ENCODE assay signal across 9 cellular contexts in genomic region chr5:128085413-128085812, GRCh38. TPM values are rescaled to one million over a fixed set of nuclear protein-coding genes. Genes with fewer than 3 reads are reported as not detected.
DNase-seq lines count a peak whose midpoint lies in the region; ATAC-seq, FAIRE-seq and TF ChIP-seq lines count a peak whose summit lies in the region.
"Had no signal": no experiment of that assay in that cellular context is flagged by ENCODE, and none has a peak within 500 bp of the region (broad histone marks: within the 10 kb centered on the region; RNA-seq: fewer than 3 reads in every experiment).

No MANE protein-coding gene starts in this region.

- DNase-seq in DMS53 (lab: John Stamatoyannopoulos, UW) (peak; percentile 75), endothelial cell of umbilical vein (ENCODE audit: low read depth, low spot score) (no peak), progenitor cell of endocrine pancreas (ENCODE audit: low spot score, unreplicated experiment) (no peak), NCI-H1092 (lab: John Stamatoyannopoulos, UW) (no peak), activated gamma-delta T cell (lab: John Stamatoyannopoulos, UW) (no peak), NCI-H2029 treated with DMSO at 0.1 percent for 48 hours (lab: John Stamatoyannopoulos, UW) (no peak)
- DNase-seq: NCI-H446 had no signal

- no peaks in the 10 kb centered on the region for H3K9me1 ChIP-seq in endothelial cell of umbilical vein (replicated peaks; ENCODE audit: control insufficient read depth, extremely low read depth, insufficient read depth, low read length)

- CTCF ChIA-PET in endothelial cell of umbilical vein (lab: Charles Lee): interaction anchor here (0.8 to 6.6 kb wide), 7 partner anchors 14 to 213 kb away, joined by 4 to 45 read pairs (median 11); no protein-coding TSS in a partner anchor

- H3K27ac ChIP-seq in OCI-LY3 (ENCODE audit: low read length) (no peak overlapping the region), endothelial cell of umbilical vein (ENCODE audit: insufficient read depth, low read depth, low read length) (no peak overlapping the region)

- peaks cover 16% of the 10 kb centered on the region for H4K20me1 ChIP-seq in OCI-LY3 (ENCODE audit: insufficient read depth, low read length)
- peaks cover 12% of the 10 kb centered on the region for H4K20me1 ChIP-seq in endothelial cell of umbilical vein (replicated peaks; ENCODE audit: control insufficient read depth, extremely low read depth, insufficient read depth, low read length)

- peaks cover 81% of the 10 kb centered on the region for H3K79me2 ChIP-seq in OCI-LY3 (ENCODE audit: low read length)
- H3K79me2 ChIP-seq in endothelial cell of umbilical vein (ENCODE audit: control insufficient read depth, insufficient read depth, low read length): peaks cover 51% of the 10 kb centered on the region

- H3K27me3 ChIP-seq in OCI-LY3 (ENCODE audit: low read depth, low read length): no peaks in the 10 kb centered on the region
- no peaks in the 10 kb centered on the region for H3K27me3 ChIP-seq in endothelial cell of umbilical vein (ENCODE audit: control insufficient read depth in 2 of 2, insufficient read depth in 2 of 2, low read length in 2 of 2)

- H3K9me3 ChIP-seq in OCI-LY3 (ENCODE audit: insufficient read depth, low read length) (no peaks in the 10 kb centered on the region), endothelial cell of umbilical vein (replicated peaks; ENCODE audit: control insufficient read depth, insufficient read depth, low read length) (no peaks in the 10 kb centered on the region)

- POLR2A ChIA-PET in endothelial cell of umbilical vein (lab: Charles Lee): interaction anchor here (0.7 kb wide), 1 partner anchor 46 kb away, joined by 3 read pairs; no protein-coding TSS in a partner anchor

- H2AFZ ChIP-seq in OCI-LY3 (ENCODE audit: low read depth, low read length) (no peak overlapping the region), endothelial cell of umbilical vein (ENCODE audit: low read depth, low read length) (no peak overlapping the region)

- peak overlapping the region; percentile 92 for H3K4me3 Mint-ChIP-seq in progenitor cell of endocrine pancreas (ENCODE audit: low read depth)

- no peaks in the 10 kb centered on the region for H3K9me3 Mint-ChIP-seq in progenitor cell of endocrine pancreas (ENCODE audit: low read depth)

- peaks cover 1% of the 10 kb centered on the region for H3K36me3 Mint-ChIP-seq in progenitor cell of endocrine pancreas (ENCODE audit: insufficient read depth)

- H3K36me3 ChIP-seq in OCI-LY3 (replicated peaks; ENCODE audit: low read depth, low read length): peaks cover 10% of the 10 kb centered on the region
- H3K36me3 ChIP-seq in endothelial cell of umbilical vein (ENCODE audit: control insufficient read depth in 2 of 2, extremely low read depth in 1 of 2, insufficient read depth in 2 of 2, low read length in 2 of 2): no peaks in the 10 kb centered on the region

- dilution Hi-C loops in endothelial cell of umbilical vein (cut with MboI; ENCODE audit: extremely low pct_ligation_motif_present, low sequenced_read_pairs): no loop called here

- H3K4me2 ChIP-seq in OCI-LY3 (ENCODE audit: low read length) (peak overlapping the region; percentile 98), endothelial cell of umbilical vein (ENCODE audit: insufficient read depth, low read length) (peak overlapping the region; percentile 90)

- intact Hi-C loops in endothelial cell of umbilical vein (cut with micrococcal nuclease): loop anchor here (2.0 kb wide), 1 partner anchor 413 kb away; no protein-coding TSS in a partner anchor

- H3K4me1 ChIP-seq in OCI-LY3 (ENCODE audit: low read length) (peaks cover 22% of the 10 kb centered on the region), endothelial cell of umbilical vein (ENCODE audit: control insufficient read depth, extremely low read depth, insufficient read depth, low read length) (peaks cover 25% of the 10 kb centered on the region)

- H3K27me3 Mint-ChIP-seq in progenitor cell of endocrine pancreas: no peaks in the 10 kb centered on the region

- no peak for FAIRE-seq in endothelial cell of umbilical vein (lab: Jason Lieb, UNC)

- TSS peak; percentile 26 for BruUV-seq in endothelial cell of umbilical vein (replicated peaks; lab: Mats Ljungman, UMichigan)

- TF ChIP-seq CTCF in OCI-LY3 (IDR thresholded peaks at IDR 0.05; ENCODE audit: low read depth, low read length): no peak
- TF ChIP-seq CTCF in endothelial cell of umbilical vein (IDR thresholded peaks at IDR 0.05; ENCODE audit: extremely low read depth in 1 of 2, insufficient read depth in 1 of 2, low read depth in 1 of 2, low read length in 2 of 2): no peak
- TF ChIP-seq CTCF in progenitor cell of endocrine pancreas (IDR thresholded peaks at IDR 0.05; ENCODE audit: unreplicated experiment): no peak

- H3K27ac Mint-ChIP-seq in progenitor cell of endocrine pancreas: no peak overlapping the region

- no peak for TF ChIP-seq POLR2A in endothelial cell of umbilical vein (IDR thresholded peaks at IDR 0.05; ENCODE audit: low read depth, low read length)

- peaks cover 37% of the 10 kb centered on the region for H3K4me1 Mint-ChIP-seq in progenitor cell of endocrine pancreas (ENCODE audit: low read depth)

- H3K4me3 ChIP-seq in OCI-LY3 (ENCODE audit: low read length) (peak overlapping the region; percentile 98), endothelial cell of umbilical vein (replicated peaks in 1 of 3; ENCODE audit: insufficient read depth in 1 of 3, low read depth in 1 of 3, low read length in 3 of 3) (peak overlapping the region in 2 of 3 experiments; percentile 32 to 85)

- no peak for ATAC-seq in GM19452 (IDR thresholded peaks at IDR 0.05; ENCODE audit: unreplicated experiment)

- H3K9ac ChIP-seq in OCI-LY3 (ENCODE audit: low read length) (peak overlapping the region; percentile 97), endothelial cell of umbilical vein (replicated peaks; ENCODE audit: extremely low read depth, insufficient read depth, low read length) (peak overlapping the region; percentile 90)

TF ChIP-seq in endothelial cell of umbilical vein, 7 proteins besides CTCF, POLR2A, EP300 and RAD21:
- TF ChIP-seq MYC (IDR thresholded peaks at IDR 0.05; ENCODE audit: low read depth, low read length) (no peak), GATA2 (IDR thresholded peaks at IDR 0.05; ENCODE audit: insufficient read depth, insufficient read length, low read depth, low read length) (no peak), EZH2 (IDR thresholded peaks at IDR 0.05; ENCODE audit: borderline replicate concordance, low read depth, low read length, severe bottlenecking) (no peak), MAX (IDR thresholded peaks at IDR 0.05; ENCODE audit: insufficient read depth, insufficient read length) (no peak), POLR2AphosphoS5 (IDR thresholded peaks at IDR 0.05; ENCODE audit: insufficient read depth, low read depth, low read length) (no peak), FOS (IDR thresholded peaks at IDR 0.05; ENCODE audit: borderline replicate concordance, insufficient read depth, low read length) (no peak), JUN (IDR thresholded peaks at IDR 0.05; ENCODE audit: borderline replicate concordance, insufficient read depth, insufficient read length, low read depth) (no peak)

RNA-seq across cellular contexts. Expression of gene SLC12A2, which starts 1.8 kb away (rescaled TPM):
- total RNA-seq in endothelial cell of umbilical vein (41.7 and 59.5 TPM in 2 replicates), progenitor cell of endocrine pancreas (51.7 and 57.4 TPM in 2 replicates)
- polyA plus RNA-seq in endothelial cell of umbilical vein: 9.4 and 11.0 TPM in 2 replicates
- 6.8 and 8.1 TPM in 2 replicates for polyA plus RNA-seq in endothelial cell of umbilical vein (2011; cell fraction: cytosol; rRNA removed)
- 16.5 and 20.2 TPM in 2 replicates for polyA plus RNA-seq in endothelial cell of umbilical vein (2011; cell fraction: nucleus; rRNA removed)
- 14.8 and 25.1 TPM in 2 replicates for polyA plus RNA-seq in endothelial cell of umbilical vein (2012)
- polyA minus RNA-seq in endothelial cell of umbilical vein: 58.9 and 62.0 TPM in 2 replicates
- 12.0 TPM for polyA minus RNA-seq in endothelial cell of umbilical vein (2011; cell fraction: cytosol; rRNA and poly(A)+ RNA removed)
- 70.1 and 79.0 TPM in 2 replicates for polyA minus RNA-seq in endothelial cell of umbilical vein (2011; cell fraction: nucleus; rRNA and poly(A)+ RNA removed)
